8 cellular contexts compared by ENCODE assay signal in the genomic region with DNA sequence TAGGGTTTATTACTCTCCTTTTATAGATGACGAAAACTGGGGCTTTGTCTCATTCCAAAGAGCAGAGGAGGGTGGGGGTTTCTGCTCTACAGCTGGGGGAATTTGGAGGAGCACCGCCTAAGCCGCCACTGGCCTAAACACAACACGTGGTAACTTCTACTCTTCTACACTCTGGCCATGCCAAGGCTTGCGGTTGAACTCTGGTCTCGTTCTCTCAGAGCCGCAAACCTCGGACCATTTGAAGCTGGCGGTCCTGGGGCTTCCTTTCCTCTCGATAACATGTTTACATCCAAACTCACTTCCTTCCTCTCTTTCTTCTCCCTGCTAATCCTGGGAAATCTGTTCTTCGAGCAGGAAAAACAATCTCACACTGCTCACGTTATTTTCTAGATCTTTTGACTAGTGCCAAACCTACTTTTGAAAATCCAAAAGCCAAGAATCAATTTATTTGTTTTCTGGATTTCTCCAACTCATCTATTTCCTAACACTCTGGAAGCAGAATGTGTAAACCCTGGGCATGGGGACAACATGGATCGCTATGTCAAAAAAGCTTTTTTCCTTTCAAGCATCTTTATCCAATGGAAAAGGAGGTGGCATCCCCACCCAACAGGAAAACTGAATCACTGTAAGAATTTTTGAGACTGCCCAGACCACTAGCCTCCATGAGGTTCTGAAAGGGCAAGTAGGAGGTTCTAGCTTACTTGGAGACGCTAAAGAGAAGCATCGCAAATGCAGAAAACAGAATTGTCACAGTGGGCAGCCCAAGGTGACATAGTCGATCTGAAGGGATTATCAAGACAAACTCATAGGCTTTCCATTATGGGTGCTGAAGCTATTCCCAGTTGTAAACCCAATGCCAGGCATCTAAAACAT. TPM values are rescaled to one million over a fixed set of nuclear protein-coding genes. Genes with fewer than 3 reads are reported as not detected.
DNase-seq lines count a peak whose midpoint lies in the region; ATAC-seq and TF ChIP-seq lines count a peak whose summit lies in the region.

No MANE protein-coding gene starts in this region.

- H3K79me2 ChIP-seq in smooth muscle cell (ENCODE audit: low read depth): no peaks in the 10 kb centered on the region

- H3K27me3 Mint-ChIP-seq in immature natural killer cell (ENCODE audit: low read depth in 3 of 3): peaks cover 26 to 42% (median 39%) of the 10 kb centered on the region in 3 donors

- DNase-seq in DMS 273 (lab: John Stamatoyannopoulos, UW; ENCODE audit: unreplicated experiment) (peak; percentile 66), DMS 273 treated with DMSO at 0.1 percent for 48 hours (lab: John Stamatoyannopoulos, UW) (no peak), Kasumi-1 (lab: John Stamatoyannopoulos, UW) (peak; percentile 47 to 54), T-helper 22 cell (ENCODE audit: low read depth) (peak; percentile 84), astrocyte of the cerebellum (ENCODE audit: low read depth) (peak; percentile 90), immature natural killer cell (peak; percentile 88 to 92 (median 90)), smooth muscle cell (lab: John Stamatoyannopoulos, UW; ENCODE audit: unreplicated experiment) (no peak)

- H3K27me3 ChIP-seq in smooth muscle cell (ENCODE audit: low read depth): no peaks in the 10 kb centered on the region

- peak overlapping the region; percentile 89 for H3K4me2 ChIP-seq in smooth muscle cell

- H3K27ac Mint-ChIP-seq in immature natural killer cell: peak overlapping the region; percentile 97 to 99 (median 98)

- WGBS in smooth muscle cell (ENCODE audit: low lambda C conversion rate): 46% methylated on average over 16 of the region's 16 CpGs

- H3K4me3 Mint-ChIP-seq in immature natural killer cell: peak overlapping the region; percentile 91 to 97 (median 93)

- no peak for ATAC-seq in GM21367 (IDR thresholded peaks at IDR 0.05; ENCODE audit: unreplicated experiment)

- H4K20me1 ChIP-seq in smooth muscle cell (ENCODE audit: low read depth): no peaks in the 10 kb centered on the region

- H3K9me3 ChIP-seq in smooth muscle cell (replicated peaks; ENCODE audit: low read depth): no peaks in the 10 kb centered on the region

- H3K4me3 ChIP-seq in astrocyte of the cerebellum (ENCODE audit: low read depth, low read length): peak overlapping the region; percentile 52
- H3K4me3 ChIP-seq in smooth muscle cell: peak overlapping the region; percentile 59

- H3K4me1 ChIP-seq in smooth muscle cell (ENCODE audit: low read depth): peaks cover 7% of the 10 kb centered on the region

- peaks cover 64 to 82% of the 10 kb centered on the region in 2 donors for H3K4me1 Mint-ChIP-seq in immature natural killer cell

- no peaks in the 10 kb centered on the region for H3K36me3 Mint-ChIP-seq in immature natural killer cell

- in situ Hi-C loops in astrocyte of the cerebellum (cut with HindIII; ENCODE audit: low sequenced_read_pairs): loop anchor here (25.0 kb wide), 1 partner anchor 105 kb away; a partner anchor contains a TSS

- peak overlapping the region; percentile 93 for H3K9ac ChIP-seq in smooth muscle cell (ENCODE audit: low read depth)

- H3F3A ChIP-seq in smooth muscle cell (ENCODE audit: low read depth): no peaks in the 10 kb centered on the region

- TF ChIP-seq CTCF in astrocyte of the cerebellum (IDR thresholded peaks at IDR 0.05; ENCODE audit: low read depth, low read length, missing control alignments): no peak
- TF ChIP-seq CTCF in smooth muscle cell (IDR thresholded peaks at IDR 0.05; ENCODE audit: borderline replicate concordance, insufficient read depth, poor library complexity, severe bottlenecking): no peak

- H2AFZ ChIP-seq in smooth muscle cell (ENCODE audit: low read depth): peak overlapping the region; percentile 56

- no peaks in the 10 kb centered on the region for H3K9me3 Mint-ChIP-seq in immature natural killer cell

- H3K36me3 ChIP-seq in smooth muscle cell (ENCODE audit: low read depth): no peaks in the 10 kb centered on the region

- H3K27ac ChIP-seq in smooth muscle cell (ENCODE audit: low read depth): peak overlapping the region; percentile 96

RNA-seq across cellular contexts. Expression of a gene that starts 13.6 kb away (rescaled TPM):
- polyA plus RNA-seq in immature natural killer cell: 1 to 10 TPM in 2 of 3 donors, not detected in 1; 1.1 to 3.2 TPM
- total RNA-seq in smooth muscle cell: 10.8 and 12.8 TPM in 2 replicates
- polyA plus RNA-seq in smooth muscle cell: 8.7 and 10.6 TPM in 2 replicates

RNA-seq across cellular contexts. Expression of a gene that starts 30.2 kb away (rescaled TPM):
- polyA plus RNA-seq in immature natural killer cell: under 1 TPM in 2 of 3 donors, not detected in 1; 0.47 to 0.51 TPM
- total RNA-seq in smooth muscle cell: not detected in 2 replicates
- polyA plus RNA-seq in smooth muscle cell: 0.18 and 0.26 TPM in 2 replicates

Comparison
In these comparisons a context has a peak if more than half of its experiments do, and no peak if none do; other contexts are left out.
1. DNase-seq: peak in DMS 273 (single experiment), Kasumi-1 (2 of 2), T-helper 22 cell (single experiment), astrocyte of the cerebellum (single experiment) and immature natural killer cell (3 of 3); none in DMS 273 treated with DMSO at 0.1 percent for 48 hours (single experiment) and smooth muscle cell (single experiment).